ENCODE assay signal across 8 cellular contexts in the genomic region with DNA sequence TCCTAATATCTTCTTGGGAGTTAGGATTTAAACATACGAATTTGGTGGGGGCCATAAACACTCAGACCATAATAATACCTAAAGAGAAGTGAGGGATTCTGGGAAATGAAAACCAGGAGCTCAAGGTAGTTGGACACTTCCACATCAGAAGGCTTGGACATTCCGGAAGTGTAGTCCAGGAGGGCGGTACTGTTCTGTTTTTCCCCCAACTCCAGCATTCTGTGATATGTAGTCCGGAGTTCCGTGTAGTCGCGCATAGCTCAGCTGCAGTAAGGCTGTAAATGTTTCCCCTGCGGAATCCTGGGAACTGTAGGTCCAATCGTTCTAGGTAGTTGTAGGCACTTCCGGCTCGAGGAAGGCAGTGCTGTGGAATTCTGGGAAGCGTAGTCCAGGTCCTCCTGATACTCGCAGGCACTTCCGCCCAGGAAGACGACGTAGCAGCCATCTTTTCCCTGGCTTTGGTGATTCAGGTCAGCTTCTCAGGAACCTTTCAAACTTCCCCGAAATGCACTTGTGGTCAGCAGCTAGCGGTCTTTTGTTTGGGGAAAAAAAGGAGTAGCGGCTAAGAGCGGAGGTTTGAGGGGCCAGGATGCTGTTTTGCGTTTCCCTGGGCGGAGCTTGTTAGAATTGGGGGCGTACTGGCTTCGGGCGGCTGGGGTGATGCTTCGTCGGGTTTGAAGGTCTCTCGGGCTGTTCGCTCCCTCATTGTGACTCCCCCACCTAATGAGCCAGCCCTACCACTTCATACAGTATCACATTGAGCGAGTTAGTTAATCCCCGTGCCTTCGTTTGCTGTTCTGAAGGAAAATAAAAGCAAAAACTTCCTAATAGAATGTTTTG. TPM values are rescaled to one million over a fixed set of nuclear protein-coding genes. Genes with fewer than 3 reads are reported as not detected.
DNase-seq lines count a peak whose midpoint lies in the region; ATAC-seq and TF ChIP-seq lines count a peak whose summit lies in the region.

A gene (plus strand): TSS at position 428 of the 840 bp plus-strand sequence. CDS start 4,981 bp downstream, outside the sequence.

- DNase-seq in GM13977 (ENCODE audit: low spot score) (peak; percentile 81), NCI-H187 (lab: John Stamatoyannopoulos, UW) (peak; percentile 79 to 93), astrocyte of the cerebellum (ENCODE audit: low read depth) (peak; percentile 98), hepatic stellate cell (ENCODE audit: low spot score) (peak; percentile 84), aorta (peak; percentile 91 to 93)

- H3K9me3 ChIP-seq in aorta (ENCODE audit: control insufficient read depth, low read length): peaks cover 13% of the 10 kb centered on the region

- H3K27ac ChIP-seq in rectal smooth muscle tissue (ENCODE audit: low read depth, low read length): peak within 1 kb of the TSS; percentile 90
- peak within 1 kb of the TSS; percentile 60 to 85 for H3K27ac ChIP-seq in aorta (ENCODE audit: low read depth in 1 of 2, low read length in 2 of 2)

- no peaks in the 10 kb centered on the region for H3K27me3 ChIP-seq in rectal smooth muscle tissue (ENCODE audit: control insufficient read depth, insufficient read depth, low read length)
- no peaks in the 10 kb centered on the region for H3K27me3 ChIP-seq in aorta (ENCODE audit: control insufficient read depth in 1 of 2, insufficient read depth in 2 of 2, low read length in 1 of 2)

- peak; percentile 88 for ATAC-seq in HG02870 (IDR thresholded peaks at IDR 0.05; ENCODE audit: unreplicated experiment)
- ATAC-seq in aorta (ENCODE audit: low FRiP score): peak; percentile 99

- WGBS in aorta, 2 donors: 0 to 1% methylated on average over 32 of the region's 32 CpGs

- H3K9ac ChIP-seq in rectal smooth muscle tissue (ENCODE audit: low read length): peak within 1 kb of the TSS; percentile 63

- intact Hi-C loops in T-helper 2 cell treated with Interferon-gamma antibody and Interleukin-4, amounts not matched to agents 100 ng/mL and 5 ng/mL, for 36 hours (cut with micrococcal nuclease): loop anchor here (1.0 to 2.0 kb wide), 4 partner anchors 24 to 70 kb away; a partner anchor contains a TSS
- intact Hi-C loops in aorta (cut with DNase I): loop anchor here (2.0 to 10.0 kb wide), 4 partner anchors 48 to 190 kb away; a partner anchor contains a TSS

- TF ChIP-seq CTCF in GM13977 (IDR thresholded peaks at IDR 0.05; ENCODE audit: extremely low read depth, insufficient read depth, missing control alignments) (no peak), astrocyte of the cerebellum (IDR thresholded peaks at IDR 0.05; ENCODE audit: low read depth, low read length, missing control alignments) (no peak)

- peaks cover 17% of the 10 kb centered on the region for H3K36me3 ChIP-seq in rectal smooth muscle tissue (ENCODE audit: control insufficient read depth, insufficient read depth, low read length)
- peaks cover 11% of the 10 kb centered on the region in 2 donors for H3K36me3 ChIP-seq in aorta (ENCODE audit: control insufficient read depth in 1 of 2, insufficient read depth in 2 of 2, low read length in 1 of 2)

- H3K4me3 ChIP-seq in astrocyte of the cerebellum (ENCODE audit: low read depth, low read length) (peak within 1 kb of the TSS; percentile 75), rectal smooth muscle tissue (ENCODE audit: low read length) (peak within 1 kb of the TSS; percentile 90), aorta (ENCODE audit: low read length in 2 of 2) (peak within 1 kb of the TSS; percentile 54 to 87)

- in situ Hi-C loops in GM13977 (cut with MboI; ENCODE audit: low pct_unique_long_range_greater_than_20kb, low sequenced_read_pairs, unreplicated experiment) (no loop called here), astrocyte of the cerebellum (cut with HindIII; ENCODE audit: low sequenced_read_pairs) (no loop called here)

- H3K4me1 ChIP-seq in rectal smooth muscle tissue (ENCODE audit: control insufficient read depth, insufficient read depth, low read length) (peaks cover 4% of the 10 kb centered on the region), aorta (ENCODE audit: control insufficient read depth in 1 of 2, insufficient read depth in 2 of 2, low read length in 2 of 2) (peaks cover 2 to 4% of the 10 kb centered on the region in 2 donors)

RNA-seq across cellular contexts. Expression of the gene that starts here (rescaled TPM):
- total RNA-seq in T-helper 2 cell treated with Interferon-gamma antibody and Interleukin-4, amounts not matched to agents 100 ng/mL and 5 ng/mL, for 36 hours: 13.7 and 14.2 TPM in 2 replicates
- total RNA-seq in aorta: 10 to 100 TPM; 15.8 to 23.6 TPM
- polyA plus RNA-seq in aorta: 10 to 100 TPM in 1 of 2 donors, 1 to 10 TPM in 1; 9.5 to 28.2 TPM

Comparison
In these comparisons a context has a peak if more than half of its experiments do, and no peak if none do; other contexts are left out.
1. Peak in every context shown above with its lines: DNase-seq, ATAC-seq, H3K4me3 ChIP-seq and H3K27ac ChIP-seq.